ENCODE assay signal across 34 cellular contexts in the genomic region with DNA sequence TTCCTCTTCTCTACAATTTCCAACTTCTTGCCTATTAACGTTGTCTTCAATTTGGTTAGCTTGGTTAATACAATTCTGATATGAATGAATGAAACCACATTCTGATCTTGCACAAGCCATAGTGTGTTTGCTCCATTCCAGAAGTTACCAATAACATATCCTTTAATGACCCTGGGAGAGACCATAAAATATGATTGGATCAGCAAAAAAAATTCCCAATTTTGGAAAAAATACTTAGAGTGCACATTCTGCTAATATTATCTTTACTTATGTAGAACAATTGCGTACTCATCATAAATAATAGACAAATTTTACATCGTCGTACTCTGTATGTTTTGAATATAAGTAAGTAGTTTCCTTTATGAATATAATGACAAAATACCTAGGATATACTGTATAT.
"Had no signal": no experiment of that assay in that cellular context is flagged by ENCODE, and none has a peak within 500 bp of the region (broad histone marks: within the 10 kb centered on the region; RNA-seq: fewer than 3 reads in every experiment).

No MANE protein-coding gene starts in this region.

- H3K36me3 ChIP-seq: adrenal gland, brain microvascular endothelial cell, breast epithelium had no signal

- DNase-seq: activated B cell treated with CpG ODN at 0.5 μM for 24 hours; activated CD4-positive, alpha-beta memory T cell treated with anti-CD3 and anti-CD28 coated beads for 36 hours; activated CD4-positive, alpha-beta T cell treated with anti-CD3 and anti-CD28 coated beads for 4 hours; activated CD4-positive, alpha-beta T cell treated with anti-CD3 and anti-CD28 coated beads, Interleukin-2, amount 10 ng/mL, durations not matched to agents 24 days and 14 days; activated CD4-positive, alpha-beta T cell treated with anti-CD3 and anti-CD28 coated beads, Interleukin-2, amount 50 U/mL, for 1 hour; activated CD4-positive, alpha-beta T cell treated with anti-CD3 and anti-CD28 coated beads, Interleukin-2, amount 50 U/mL, for 4 hours; activated CD4-positive, CD25-positive, alpha-beta regulatory T cell treated with anti-CD3 and anti-CD28 coated beads, Interleukin-2, amount 50 U/mL, for 72 hours; activated CD8-positive, alpha-beta memory T cell treated with anti-CD3 and anti-CD28 coated beads, Interleukin-2, amount 50 U/mL, for 4 hours; activated CD8-positive, alpha-beta T cell treated with anti-CD3 and anti-CD28 coated beads for 36 hours; activated effector memory CD4-positive, alpha-beta T cell treated with anti-CD3 and anti-CD28 coated beads, Interleukin-2, amount 50 U/mL, for 16 hours; activated gamma-delta T cell treated with Interleukin-2 at 50 U/mL for 16 hours; activated naive CD4-positive, alpha-beta T cell; activated naive CD4-positive, alpha-beta T cell treated with anti-CD3 and anti-CD28 coated beads for 36 hours; activated naive CD4-positive, alpha-beta T cell treated with anti-CD3 and anti-CD28 coated beads, Interleukin-2, amount 50 U/mL, for 16 hours; activated naive CD8-positive, alpha-beta T cell treated with anti-CD3 and anti-CD28 coated beads for 36 hours; activated T-cell treated with anti-CD3 and anti-CD28 coated beads for 4 hours; activated T-cell treated with anti-CD3 and anti-CD28 coated beads, Interleukin-2, amount 50 U/mL, for 1 hour; activated T-cell treated with anti-CD3 and anti-CD28 coated beads, Interleukin-2, amount 50 U/mL, for 4 hours; activated T-cell treated with anti-CD3 and anti-CD28 coated beads, Interleukin-2, amount 50 U/mL, for 72 hours; adrenal gland; amniotic stem cell; aorta; body of pancreas; brain microvascular endothelial cell; central memory CD4-positive, alpha-beta T cell; T-helper 2 cell; T-helper 9 cell had no signal

- H3K9me3 ChIP-seq: adrenal gland, body of pancreas had no signal

- H3K27ac ChIP-seq: adrenal gland, body of pancreas, brain microvascular endothelial cell, breast epithelium, VCaP had no signal

- ATAC-seq: activated CD8-positive, alpha-beta T cell treated with anti-CD3 and anti-CD28 coated beads for 36 hours; activated naive CD4-positive, alpha-beta T cell treated with anti-CD3 and anti-CD28 coated beads, Interleukin-2, amount 50 U/mL, for 72 hours; activated T-cell treated with anti-CD3 and anti-CD28 coated beads, Interleukin-2, amount 50 U/mL, for 4 hours; activated T-cell treated with anti-CD3 and anti-CD28 coated beads, Interleukin-2, amount 50 U/mL, for 72 hours; activated T-helper 17 cell treated with anti-CD3 and anti-CD28 coated beads, Interleukin-2, amount 50 U/mL, for 72 hours; body of pancreas had no signal

- H3K4me1 ChIP-seq: adrenal gland, body of pancreas, breast epithelium had no signal

- FAIRE-seq: astrocyte, colon, TTC549 had no signal

- H3K4me3 ChIP-seq: adrenal gland, body of pancreas, breast epithelium had no signal

- H3K27me3 ChIP-seq: adrenal gland, body of pancreas, brain microvascular endothelial cell, breast epithelium had no signal
